Comparison of ENCODE assay signal across 1 cellular context in genomic region chr11:565921-566509, GRCh38.
TF ChIP-seq lines count a peak whose summit lies in the region.

No MANE protein-coding gene starts in this region.

TF ChIP-seq in WTC11, 78 proteins besides CTCF, POLR2A, EP300 and RAD21 (continued from another document):
- no peak for TF ChIP-seq ZMAT4 (CRISPR knock-in tag; IDR thresholded peaks at IDR 0.05)
- TF ChIP-seq, protein P1, sequence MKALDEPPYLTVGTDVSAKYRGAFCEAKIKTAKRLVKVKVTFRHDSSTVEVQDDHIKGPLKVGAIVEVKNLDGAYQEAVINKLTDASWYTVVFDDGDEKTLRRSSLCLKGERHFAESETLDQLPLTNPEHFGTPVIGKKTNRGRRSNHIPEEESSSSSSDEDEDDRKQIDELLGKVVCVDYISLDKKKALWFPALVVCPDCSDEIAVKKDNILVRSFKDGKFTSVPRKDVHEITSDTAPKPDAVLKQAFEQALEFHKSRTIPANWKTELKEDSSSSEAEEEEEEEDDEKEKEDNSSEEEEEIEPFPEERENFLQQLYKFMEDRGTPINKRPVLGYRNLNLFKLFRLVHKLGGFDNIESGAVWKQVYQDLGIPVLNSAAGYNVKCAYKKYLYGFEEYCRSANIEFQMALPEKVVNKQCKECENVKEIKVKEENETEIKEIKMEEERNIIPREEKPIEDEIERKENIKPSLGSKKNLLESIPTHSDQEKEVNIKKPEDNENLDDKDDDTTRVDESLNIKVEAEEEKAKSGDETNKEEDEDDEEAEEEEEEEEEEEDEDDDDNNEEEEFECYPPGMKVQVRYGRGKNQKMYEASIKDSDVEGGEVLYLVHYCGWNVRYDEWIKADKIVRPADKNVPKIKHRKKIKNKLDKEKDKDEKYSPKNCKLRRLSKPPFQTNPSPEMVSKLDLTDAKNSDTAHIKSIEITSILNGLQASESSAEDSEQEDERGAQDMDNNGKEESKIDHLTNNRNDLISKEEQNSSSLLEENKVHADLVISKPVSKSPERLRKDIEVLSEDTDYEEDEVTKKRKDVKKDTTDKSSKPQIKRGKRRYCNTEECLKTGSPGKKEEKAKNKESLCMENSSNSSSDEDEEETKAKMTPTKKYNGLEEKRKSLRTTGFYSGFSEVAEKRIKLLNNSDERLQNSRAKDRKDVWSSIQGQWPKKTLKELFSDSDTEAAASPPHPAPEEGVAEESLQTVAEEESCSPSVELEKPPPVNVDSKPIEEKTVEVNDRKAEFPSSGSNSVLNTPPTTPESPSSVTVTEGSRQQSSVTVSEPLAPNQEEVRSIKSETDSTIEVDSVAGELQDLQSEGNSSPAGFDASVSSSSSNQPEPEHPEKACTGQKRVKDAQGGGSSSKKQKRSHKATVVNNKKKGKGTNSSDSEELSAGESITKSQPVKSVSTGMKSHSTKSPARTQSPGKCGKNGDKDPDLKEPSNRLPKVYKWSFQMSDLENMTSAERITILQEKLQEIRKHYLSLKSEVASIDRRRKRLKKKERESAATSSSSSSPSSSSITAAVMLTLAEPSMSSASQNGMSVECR (CRISPR knock-in tag; IDR thresholded peaks at IDR 0.05; ENCODE audit: borderline replicate concordance): no peak
- TF ChIP-seq AFF4 (CRISPR knock-in tag; IDR thresholded peaks at IDR 0.05; ENCODE audit: borderline replicate concordance): no peak
